ENCODE assay signal across 23 cellular contexts in the genomic region with DNA sequence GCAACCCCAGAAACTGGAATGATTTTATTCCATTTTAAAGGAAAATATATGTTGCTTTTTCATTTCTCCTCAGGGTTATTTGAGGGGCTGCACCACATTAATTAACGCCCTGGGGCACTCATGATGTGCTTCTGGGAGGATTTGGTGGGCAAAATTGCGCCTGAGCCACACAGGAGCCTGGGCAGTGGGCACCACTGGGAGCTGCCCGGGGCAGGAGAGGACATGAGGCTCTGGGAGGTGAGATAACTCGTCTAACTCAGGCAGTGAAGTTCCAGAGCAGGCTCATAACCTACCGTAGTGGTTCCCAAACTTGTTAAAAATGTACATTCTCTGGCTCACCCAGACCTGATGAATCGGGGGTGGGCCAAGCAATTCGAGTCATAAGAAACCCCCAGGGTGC.
"Had no signal": no experiment of that assay in that cellular context is flagged by ENCODE, and none has a peak within 500 bp of the region (broad histone marks: within the 10 kb centered on the region; RNA-seq: fewer than 3 reads in every experiment).

No MANE protein-coding gene starts in this region.

- H3K36me3 ChIP-seq: heart left ventricle, pancreas, right lobe of liver, spleen, uterus had no signal

- H3K9me3 Mint-ChIP-seq: naive thymus-derived CD8-positive, alpha-beta T cell; neural crest cell; stimulated activated memory B cell treated with anti-CD40 and anti-IgM and Interleukin-4, amounts not matched to agents 10 μg/mL and 1 μg/mL and 100 μg/mL, for 72 hours; stimulated activated naive CD8-positive, alpha-beta T cell treated with anti-CD3 and anti-CD28 coated beads, Interleukin-15, amount 100 ng/mL, for 72 hours had no signal

- H3K4me1 ChIP-seq: heart left ventricle, pancreas, psoas muscle, spleen, uterus had no signal

- H3K4me3 ChIP-seq: dorsolateral prefrontal cortex, heart left ventricle, mucosa of descending colon, pancreas, psoas muscle, right lobe of liver, spleen, uterus had no signal

- H3K27me3 ChIP-seq: dorsolateral prefrontal cortex, heart left ventricle, pancreas, right lobe of liver, uterus had no signal

- H3K27me3 Mint-ChIP-seq: naive thymus-derived CD8-positive, alpha-beta T cell; stimulated activated naive CD8-positive, alpha-beta T cell treated with anti-CD3 and anti-CD28 coated beads, Interleukin-15, amount 100 ng/mL, for 72 hours had no signal

- ATAC-seq: heart left ventricle; mucosa of descending colon; naive thymus-derived CD8-positive, alpha-beta T cell; pancreas; psoas muscle; right lobe of liver; stimulated activated memory B cell treated with anti-CD40 and anti-IgM and Interleukin-4, amounts not matched to agents 10 μg/mL and 1 μg/mL and 100 μg/mL, for 72 hours; stimulated activated naive CD8-positive, alpha-beta T cell treated with anti-CD3 and anti-CD28 coated beads, Interleukin-15, amount 100 ng/mL, for 72 hours had no signal

- H3K4me1 Mint-ChIP-seq: stimulated activated memory B cell treated with anti-CD40 and anti-IgM and Interleukin-4, amounts not matched to agents 10 μg/mL and 1 μg/mL and 100 μg/mL, for 72 hours had no signal

- H3K4me3 Mint-ChIP-seq: naive thymus-derived CD8-positive, alpha-beta T cell; neural crest cell; stimulated activated memory B cell treated with anti-CD40 and anti-IgM and Interleukin-4, amounts not matched to agents 10 μg/mL and 1 μg/mL and 100 μg/mL, for 72 hours; stimulated activated naive CD8-positive, alpha-beta T cell treated with anti-CD3 and anti-CD28 coated beads, Interleukin-15, amount 100 ng/mL, for 72 hours had no signal

- H3K9me3 ChIP-seq: heart left ventricle, mucosa of descending colon, pancreas, psoas muscle, right lobe of liver, spleen, uterus had no signal

- H3K36me3 Mint-ChIP-seq: stimulated activated memory B cell treated with anti-CD40 and anti-IgM and Interleukin-4, amounts not matched to agents 10 μg/mL and 1 μg/mL and 100 μg/mL, for 72 hours had no signal

- H3K27ac ChIP-seq: dorsolateral prefrontal cortex, heart left ventricle, pancreas, psoas muscle, right lobe of liver, spleen, uterus had no signal

- DNase-seq: cortex of kidney; effector CD8-positive, alpha-beta T cell; heart left ventricle; hippocampal formation; kidney glomerular epithelial cell; mesendoderm; mucosa of descending colon; nucleus accumbens; psoas muscle; retina; stimulated activated CD4-positive, alpha-beta T cell treated with anti-CD3 and anti-CD28 coated beads, Interleukin-15, amount 100 ng/mL, for 24 hours; stimulated activated CD4-positive, alpha-beta T cell treated with anti-CD3 and anti-CD28 coated beads, Interleukin-1b, Interleukin-23, amount 100 ng/mL, for 48 hours; stimulated activated CD4-positive, alpha-beta T cell treated with anti-CD3 and anti-CD28 coated beads, Interleukin-4, amount 100 ng/mL, for 24 hours; stimulated activated naive CD8-positive, alpha-beta T cell treated with anti-CD3 and anti-CD28 coated beads, Interleukin-15, amount 100 ng/mL, for 72 hours; trophoblast cell; uterus had no signal
